In the genomic region with DNA sequence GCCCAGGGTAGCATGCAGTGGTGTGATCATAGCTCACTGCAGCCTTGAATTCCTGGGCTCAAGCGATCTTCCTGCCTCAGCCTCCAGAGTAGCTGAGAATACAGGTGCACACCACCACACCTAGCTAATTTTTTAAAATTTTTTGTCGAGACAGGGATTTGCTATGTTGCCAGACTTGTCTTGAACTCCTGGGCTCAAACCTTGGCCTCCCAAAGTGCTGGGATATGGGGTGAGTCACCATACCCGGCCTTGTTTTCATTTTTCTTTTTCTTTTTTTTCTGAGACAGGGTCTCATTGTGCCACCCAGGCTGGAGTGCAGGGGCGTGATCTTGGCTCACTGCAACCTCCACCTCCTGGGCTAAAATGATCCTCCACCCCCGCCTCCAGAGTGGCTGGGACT, we compare ENCODE assay signal across 27 cellular contexts. TPM values are rescaled to one million over a fixed set of nuclear protein-coding genes. Genes with fewer than 3 reads are reported as not detected.
"Had no signal": no experiment of that assay in that cellular context is flagged by ENCODE, and none has a peak within 500 bp of the region (broad histone marks: within the 10 kb centered on the region; RNA-seq: fewer than 3 reads in every experiment).

No MANE protein-coding gene starts in this region.

- DNase-seq: colonic mucosa; cortex of kidney; dermis blood vessel endothelial cell; effector CD4-positive, alpha-beta T cell; effector CD8-positive, alpha-beta T cell; effector memory CD4-positive, alpha-beta T cell; effector memory CD8-positive, alpha-beta T cell; endodermal cell; erythroblast; esophagus squamous epithelium; foreskin fibroblast; foreskin keratinocyte; foreskin melanocyte; gastrocnemius medialis; glutamatergic neuron; head of caudate nucleus; heart left ventricle; heart right ventricle had no signal

- H3K27ac ChIP-seq: colonic mucosa, coronary artery, epithelial cell of prostate, esophagus muscularis mucosa, esophagus squamous epithelium, foreskin keratinocyte, gastrocnemius medialis, gastroesophageal sphincter, heart left ventricle, heart right ventricle had no signal

- ATAC-seq: effector memory CD8-positive, alpha-beta T cell; esophagus mucosa; foreskin keratinocyte; gastrocnemius medialis; gastroesophageal sphincter; heart left ventricle; heart right ventricle had no signal

- H3K4me1 ChIP-seq: colonic mucosa, foreskin keratinocyte had no signal

- H3K4me3 ChIP-seq: colonic mucosa, coronary artery, esophagus muscularis mucosa, esophagus squamous epithelium, gastrocnemius medialis, gastroesophageal sphincter, heart left ventricle, heart right ventricle had no signal

- H3K9me3 ChIP-seq: colonic mucosa, esophagus muscularis mucosa, esophagus squamous epithelium, gastrocnemius medialis, gastroesophageal sphincter, heart left ventricle, heart right ventricle had no signal

- H3K36me3 ChIP-seq: colonic mucosa had no signal

- H3K27me3 ChIP-seq: colonic mucosa, esophagus muscularis mucosa, esophagus squamous epithelium, foreskin keratinocyte, gastrocnemius medialis, gastroesophageal sphincter, heart left ventricle, heart right ventricle had no signal

RNA-seq across cellular contexts. Expression of a gene that starts 52.8 kb away (rescaled TPM):
- total RNA-seq: colonic mucosa, dermis microvascular lymphatic vessel endothelial cell, endothelial cell of umbilical vein, epithelial cell of proximal tubule, esophagus muscularis mucosa, fibroblast of lung, gastrocnemius medialis had no signal
- polyA plus RNA-seq: endothelial cell of umbilical vein had no signal
